9 cellular contexts compared by ENCODE assay signal in genomic region chr2:168583710-168584521, GRCh38.
DNase-seq lines count a peak whose midpoint lies in the region; ATAC-seq, FAIRE-seq and TF ChIP-seq lines count a peak whose summit lies in the region.
"Had no signal": no experiment of that assay in that cellular context is flagged by ENCODE, and none has a peak within 500 bp of the region (broad histone marks: within the 10 kb centered on the region; RNA-seq: fewer than 3 reads in every experiment).

No MANE protein-coding gene starts in this region.

- no peaks in the 10 kb centered on the region for H3K9me3 ChIP-seq in keratinocyte (ENCODE audit: control insufficient read depth, low read depth, low read length)
- H3K9me3 ChIP-seq: right lobe of liver had no signal

- H3K4me3 ChIP-seq in AG10803 (ENCODE audit: low read length) (no peak overlapping the region), keratinocyte (ENCODE audit: control insufficient read depth in 2 of 3, extremely low read depth in 1 of 3, insufficient read depth in 2 of 3, low read depth in 1 of 3, low read length in 3 of 3) (peak overlapping the region in 2 of 3 experiments; percentile 25 to 27)
- H3K4me3 ChIP-seq: right lobe of liver had no signal

- peaks cover 30% of the 10 kb centered on the region for H3K79me2 ChIP-seq in keratinocyte (ENCODE audit: control insufficient read depth, insufficient read depth, low read length)

- H3K4me1 ChIP-seq in keratinocyte (ENCODE audit: control insufficient read depth, extremely low read depth, insufficient read depth, low read length), result peaks cover 29% of the 10 kb centered on the region
- H3K4me1 ChIP-seq: right lobe of liver had no signal

- H3K27ac ChIP-seq in keratinocyte (ENCODE audit: control insufficient read depth, insufficient read depth, low read length), result peak overlapping the region; percentile 95
- H3K27ac ChIP-seq: right lobe of liver had no signal

- H3K9ac ChIP-seq in keratinocyte (ENCODE audit: control insufficient read depth, extremely low read depth, insufficient read depth, low read length), result peak overlapping the region; percentile 65

- H2AFZ ChIP-seq in keratinocyte (ENCODE audit: control insufficient read depth, low read length), result peak overlapping the region; percentile 41

- no peaks in the 10 kb centered on the region for H3K9me3 Mint-ChIP-seq in activated CD4-positive, alpha-beta memory T cell treated with anti-CD3 and anti-CD28 coated beads for 36 hours

- ATAC-seq in HG03097 (IDR thresholded peaks at IDR 0.05; ENCODE audit: low FRiP score, unreplicated experiment), result no peak

- CTCF ChIA-PET in activated CD4-positive, alpha-beta memory T cell treated with anti-CD3 and anti-CD28 coated beads for 36 hours (lab: Charles Lee), result no interaction called here

- no peaks in the 10 kb centered on the region for H3K9me1 ChIP-seq in keratinocyte (ENCODE audit: control insufficient read depth, extremely low read depth, insufficient read depth, low read length)

- no peak overlapping the region for H3K4me3 Mint-ChIP-seq in activated CD4-positive, alpha-beta memory T cell treated with anti-CD3 and anti-CD28 coated beads for 36 hours

- H3K27ac Mint-ChIP-seq in activated CD4-positive, alpha-beta memory T cell treated with anti-CD3 and anti-CD28 coated beads for 36 hours, result no peak overlapping the region

- H3K4me2 ChIP-seq in keratinocyte (ENCODE audit: control insufficient read depth, extremely low read depth, insufficient read depth, low read depth, low read length), result peak overlapping the region; percentile 75

- DNase-seq in AG10803 (ENCODE audit: low read depth) (peak; percentile 63), HS-27A (ENCODE audit: low read depth) (peak; percentile 12), astrocyte of the hippocampus (ENCODE audit: low read depth, low spot score) (peak; percentile 60), keratinocyte (ENCODE audit: low read depth, low spot score) (no peak), RPMI8226 (no peak), MV-4-11 (lab: John Stamatoyannopoulos, UW) (no peak)
- no peak for DNase-seq in activated CD4-positive, alpha-beta memory T cell treated with anti-CD3 and anti-CD28 coated beads for 36 hours
- DNase-seq: right lobe of liver had no signal

- POLR2A ChIA-PET in activated CD4-positive, alpha-beta memory T cell treated with anti-CD3 and anti-CD28 coated beads for 36 hours (lab: Charles Lee), result no interaction called here

- H3K27me3 Mint-ChIP-seq in activated CD4-positive, alpha-beta memory T cell treated with anti-CD3 and anti-CD28 coated beads for 36 hours, result no peaks in the 10 kb centered on the region

- H3K4me1 Mint-ChIP-seq in activated CD4-positive, alpha-beta memory T cell treated with anti-CD3 and anti-CD28 coated beads for 36 hours (ENCODE audit: low read depth), result peaks cover 36% of the 10 kb centered on the region

- intact Hi-C loops in activated CD4-positive, alpha-beta memory T cell treated with anti-CD3 and anti-CD28 coated beads for 36 hours (cut with micrococcal nuclease), result no loop called here

- peaks cover 5% of the 10 kb centered on the region for H3K36me3 Mint-ChIP-seq in activated CD4-positive, alpha-beta memory T cell treated with anti-CD3 and anti-CD28 coated beads for 36 hours

- H3K27me3 ChIP-seq in keratinocyte (ENCODE audit: control insufficient read depth, extremely low read depth, insufficient read depth, low read length), result no peaks in the 10 kb centered on the region
- H3K27me3 ChIP-seq: right lobe of liver had no signal

- H4K20me1 ChIP-seq in keratinocyte (ENCODE audit: control insufficient read depth, extremely low read depth, insufficient read depth, low read length), result no peaks in the 10 kb centered on the region

- FAIRE-seq in keratinocyte (lab: Jason Lieb, UNC), result peak; percentile 97

- H3K36me3 ChIP-seq in keratinocyte (ENCODE audit: control insufficient read depth in 2 of 2, extremely low read depth in 1 of 2, insufficient read depth in 2 of 2, low read length in 2 of 2), result peaks cover 0 to 1% of the 10 kb centered on the region in 2 experiments
- H3K36me3 ChIP-seq: right lobe of liver had no signal

- dilution Hi-C loops in keratinocyte (cut with MboI; ENCODE audit: extremely low pct_ligation_motif_present, low sequenced_read_pairs), result no loop called here

- no peak for TF ChIP-seq CTCF in AG10803 (conservative IDR thresholded peaks at IDR 0.05; ENCODE audit: low read length)
- TF ChIP-seq CTCF in keratinocyte (optimal IDR thresholded peaks at IDR 0.05 in 1 of 3, IDR thresholded peaks at IDR 0.05 in 1 of 3, conservative IDR thresholded peaks at IDR 0.05 in 1 of 3; ENCODE audit: extremely low read depth in 1 of 3, insufficient read depth in 2 of 3, low read length in 3 of 3), result no peak

Comparison
In these comparisons a context has a peak if more than half of its experiments do, and no peak if none do; other contexts are left out.
1. DNase-seq: peak in AG10803 (single experiment), HS-27A (single experiment) and astrocyte of the hippocampus (single experiment); none in keratinocyte (single experiment), RPMI8226 (single experiment), MV-4-11 (single experiment) and activated CD4-positive, alpha-beta memory T cell treated with anti-CD3 and anti-CD28 coated beads for 36 hours (single experiment).